ENCODE assay signal across 14 cellular contexts in genomic region chr14:36268957-36269734, GRCh38. TPM values are rescaled to one million over a fixed set of nuclear protein-coding genes. Genes with fewer than 3 reads are reported as not detected.
A peak's percentile ranks its signal among the peaks of the same experiment; 100 is the strongest.
DNase-seq lines count a peak whose midpoint lies in the region; ATAC-seq and TF ChIP-seq lines count a peak whose summit lies in the region.
"Had no signal": no experiment of that assay in that cellular context is flagged by ENCODE, and none has a peak within 500 bp of the region (broad histone marks: within the 10 kb centered on the region; RNA-seq: fewer than 3 reads in every experiment).

No MANE protein-coding gene starts in this region.

- H3K4me1 ChIP-seq in iPS-18a (ENCODE audit: control insufficient read depth, low read depth, low read length): peaks cover 53% of the 10 kb centered on the region
- no peaks in the 10 kb centered on the region for H3K4me1 ChIP-seq in BE2C
- H3K4me1 ChIP-seq: SJSA1 had no signal

- H3K9me3 ChIP-seq in iPS-18a (ENCODE audit: control insufficient read depth, low read depth, low read length): no peaks in the 10 kb centered on the region
- H3K9me3 ChIP-seq in BE2C: no peaks in the 10 kb centered on the region
- H3K9me3 ChIP-seq: colonic mucosa, SJSA1 had no signal

- TF ChIP-seq CTCF in BE2C (IDR thresholded peaks at IDR 0.05; ENCODE audit: low read depth, low read length): no peak

- H3K36me3 ChIP-seq in iPS-18a (ENCODE audit: control insufficient read depth, low read depth, low read length) (no peaks in the 10 kb centered on the region), BE2C (no peaks in the 10 kb centered on the region)
- H3K36me3 ChIP-seq: colonic mucosa, SJSA1 had no signal

- no peak overlapping the region for H3K27ac ChIP-seq in iPS-18a (ENCODE audit: low read length)
- H3K27ac ChIP-seq: colonic mucosa, epithelial cell of prostate, SJSA1 had no signal

- DNase-seq in COLO668 (lab: John Stamatoyannopoulos, UW; ENCODE audit: unreplicated experiment) (peak; percentile 91), NCI-H1092 (lab: John Stamatoyannopoulos, UW) (peak; percentile 93), NCI-H345 (lab: John Stamatoyannopoulos, UW) (peak; percentile 99), COLO829 (ENCODE audit: low spot score) (no peak), BE2C (no peak), Right ventricle myocardium superior (no peak)
- DNase-seq: activated CD4-positive, alpha-beta T cell treated with anti-CD3 and anti-CD28 coated beads for 4 hours; activated naive CD4-positive, alpha-beta T cell treated with anti-CD3 and anti-CD28 coated beads, Interleukin-2, amount 10 ng/mL, durations not matched to agents 7 days and 5 days; colonic mucosa; MV-4-11 had no signal

- H3K9ac ChIP-seq in iPS-18a (ENCODE audit: low read length): no peak overlapping the region

- H3K4me3 ChIP-seq in iPS-18a (ENCODE audit: low read length): peak overlapping the region; percentile 5
- no peak overlapping the region for H3K4me3 ChIP-seq in BE2C (ENCODE audit: low read depth, low read length)
- H3K4me3 ChIP-seq: colonic mucosa, SJSA1 had no signal

- intact Hi-C loops in Right ventricle myocardium superior (cut with DNase I): no loop called here

- ATAC-seq in GM21723 (IDR thresholded peaks at IDR 0.05; ENCODE audit: unreplicated experiment) (no peak), Right ventricle myocardium superior (ENCODE audit: poor library complexity) (no peak)

- peaks cover 8% of the 10 kb centered on the region for H3K27me3 ChIP-seq in iPS-18a (ENCODE audit: control insufficient read depth, insufficient read depth, low read length)
- H3K27me3 ChIP-seq in BE2C: peaks cover 25% of the 10 kb centered on the region

RNA-seq across cellular contexts. Expression of gene MBIP, which starts 51.3 kb away (rescaled TPM):
- polyA plus RNA-seq in BE2C (2012; ENCODE audit: insufficient read depth, insufficient read length, low read depth): 18.7 TPM
- total RNA-seq in Right ventricle myocardium superior: 8.0 TPM

Comparison
In these comparisons a context has a peak if more than half of its experiments do, and no peak if none do; other contexts are left out.
1. DNase-seq: peak in COLO668 (single experiment), NCI-H1092 (single experiment) and NCI-H345 (single experiment); none in COLO829 (single experiment), BE2C (single experiment) and Right ventricle myocardium superior (single experiment).